Comparison of ENCODE assay signal across 15 cellular contexts in genomic region chr19:54551950-54552912, GRCh38. TPM values are rescaled to one million over a fixed set of nuclear protein-coding genes. Genes with fewer than 3 reads are reported as not detected.
DNase-seq lines count a peak whose midpoint lies in the region; ATAC-seq and TF ChIP-seq lines count a peak whose summit lies in the region.
"Had no signal": no experiment of that assay in that cellular context is flagged by ENCODE, and none has a peak within 500 bp of the region (broad histone marks: within the 10 kb centered on the region; RNA-seq: fewer than 3 reads in every experiment).

No MANE protein-coding gene starts in this region.

- WGBS in right lobe of liver (ENCODE audit: insufficient coverage, low coverage, low lambda C conversion rate, missing lambda C conversion rate), result 67% methylated on average over 9 of the region's 22 CpGs

- no peaks in the 10 kb centered on the region for H3K36me3 Mint-ChIP-seq in activated CD4-positive, alpha-beta memory T cell treated with anti-CD3 and anti-CD28 coated beads for 36 hours
- H3K36me3 Mint-ChIP-seq: activated naive CD8-positive, alpha-beta T cell treated with anti-CD3 and anti-CD28 coated beads, Interleukin-2, amount 10 ng/mL, durations not matched to agents 7 days and 5 days; type B pancreatic cell had no signal

- POLR2A ChIA-PET in Panc1 (lab: Charles Lee), result no interaction called here
- POLR2A ChIA-PET in activated CD4-positive, alpha-beta memory T cell treated with anti-CD3 and anti-CD28 coated beads for 36 hours (lab: Charles Lee), result no interaction called here

- no peak overlapping the region for H3K27ac Mint-ChIP-seq in stimulated activated naive CD8-positive, alpha-beta T cell treated with anti-CD3 and anti-CD28 coated beads, Interleukin-15, amount 100 ng/mL, for 72 hours
- H3K27ac Mint-ChIP-seq in activated CD4-positive, alpha-beta memory T cell treated with anti-CD3 and anti-CD28 coated beads for 36 hours, result no peak overlapping the region
- H3K27ac Mint-ChIP-seq: activated naive CD8-positive, alpha-beta T cell treated with anti-CD3 and anti-CD28 coated beads, Interleukin-2, amount 10 ng/mL, durations not matched to agents 7 days and 5 days; type B pancreatic cell had no signal

- H3K27me3 ChIP-seq in BLaER1 treated with 17β-estradiol and CSF1 and Interleukin-3, amounts not matched to agents 10 nM and 100 nM, result no peaks in the 10 kb centered on the region
- peaks cover 13% of the 10 kb centered on the region for H3K27me3 ChIP-seq in Panc1 (ENCODE audit: control insufficient read depth, insufficient read depth, low read length)
- H3K27me3 ChIP-seq in right lobe of liver, result no peaks in the 10 kb centered on the region
- H3K27me3 ChIP-seq: gastrocnemius medialis had no signal

- H3K4me1 ChIP-seq in BLaER1 treated with 17β-estradiol and CSF1 and Interleukin-3, amounts not matched to agents 10 nM and 100 nM, result peaks cover 17 to 32% (median 24%) of the 10 kb centered on the region in 10 experiments
- H3K4me1 ChIP-seq in Panc1 (ENCODE audit: control insufficient read depth, insufficient read depth, low read length), result no peaks in the 10 kb centered on the region
- H3K4me1 ChIP-seq in right lobe of liver, result no peaks in the 10 kb centered on the region
- H3K4me1 ChIP-seq: gastrocnemius medialis had no signal

- ATAC-seq in Panc1 (0 out of 2 replicates have a peak, but pooled peaks have one; percentile 17), right lobe of liver (peak; percentile 25 to 67 (median 46))
- ATAC-seq in stimulated activated naive CD8-positive, alpha-beta T cell treated with anti-CD3 and anti-CD28 coated beads, Interleukin-15, amount 100 ng/mL, for 72 hours, result no peak
- ATAC-seq: activated CD4-positive, CD25-positive, alpha-beta regulatory T cell treated with anti-CD3 and anti-CD28 coated beads, Interleukin-2, amount 50 U/mL, for 24 hours; gastrocnemius medialis had no signal

- H3K4me3 Mint-ChIP-seq in stimulated activated naive CD8-positive, alpha-beta T cell treated with anti-CD3 and anti-CD28 coated beads, Interleukin-15, amount 100 ng/mL, for 72 hours, result no peak overlapping the region
- no peak overlapping the region for H3K4me3 Mint-ChIP-seq in activated CD4-positive, alpha-beta memory T cell treated with anti-CD3 and anti-CD28 coated beads for 36 hours
- H3K4me3 Mint-ChIP-seq: activated naive CD8-positive, alpha-beta T cell treated with anti-CD3 and anti-CD28 coated beads, Interleukin-2, amount 10 ng/mL, durations not matched to agents 7 days and 5 days; type B pancreatic cell had no signal

- H3K4me3 ChIP-seq in BLaER1 treated with 17β-estradiol and CSF1 and Interleukin-3, amounts not matched to agents 10 nM and 100 nM, result peak overlapping the region in 6 of 10 experiments; percentile 7 to 51 (median 20); a peak in 7 of 20 replicates
- H3K4me3 ChIP-seq in Panc1 (ENCODE audit: low read depth in 2 of 2, low read length in 2 of 2) (no peak overlapping the region), right lobe of liver (no peak overlapping the region)
- H3K4me3 ChIP-seq: gastrocnemius medialis had no signal

- peak; percentile 70 for DNase-seq in GM13976 (ENCODE audit: low spot score)
- DNase-seq in Panc1 (ENCODE audit: low read depth, low spot score), result no peak
- peak in 1 of 3 donors; percentile 45 for DNase-seq in right lobe of liver
- no peak for DNase-seq in NCI-H1048 (lab: John Stamatoyannopoulos, UW)
- no peak for DNase-seq in stimulated activated naive CD8-positive, alpha-beta T cell treated with anti-CD3 and anti-CD28 coated beads, Interleukin-15, amount 100 ng/mL, for 72 hours
- DNase-seq in activated CD4-positive, alpha-beta memory T cell treated with anti-CD3 and anti-CD28 coated beads for 36 hours, result no peak
- DNase-seq in activated effector memory CD4-positive, alpha-beta T cell treated with Interleukin-2 at 50 U/mL for 16 hours, result no peak
- DNase-seq: activated naive CD8-positive, alpha-beta T cell treated with anti-CD3 and anti-CD28 coated beads, Interleukin-2, amount 10 ng/mL, durations not matched to agents 7 days and 5 days; DMS79 treated with DMSO at 0.1 percent for 48 hours had no signal

- no peaks in the 10 kb centered on the region for H3K36me3 ChIP-seq in BLaER1 treated with 17β-estradiol and CSF1 and Interleukin-3, amounts not matched to agents 10 nM and 100 nM
- no peaks in the 10 kb centered on the region for H3K36me3 ChIP-seq in Panc1 (ENCODE audit: control insufficient read depth, insufficient read depth, low read length)
- no peaks in the 10 kb centered on the region for H3K36me3 ChIP-seq in right lobe of liver
- H3K36me3 ChIP-seq: gastrocnemius medialis had no signal

- peak overlapping the region; percentile 72 to 93 (median 85) for H3K4me2 ChIP-seq in BLaER1 treated with 17β-estradiol and CSF1 and Interleukin-3, amounts not matched to agents 10 nM and 100 nM

- no peak for TF ChIP-seq CTCF in GM13976 (IDR thresholded peaks at IDR 0.05; ENCODE audit: borderline replicate concordance, control extremely low read depth, extremely low read depth, insufficient read depth, missing control alignments)
- TF ChIP-seq CTCF in Panc1 (IDR thresholded peaks at IDR 0.05), result no peak
- no peak for TF ChIP-seq CTCF in right lobe of liver (IDR thresholded peaks at IDR 0.05)

- H3K9me3 Mint-ChIP-seq in stimulated activated naive CD8-positive, alpha-beta T cell treated with anti-CD3 and anti-CD28 coated beads, Interleukin-15, amount 100 ng/mL, for 72 hours, result peaks cover 7 to 8% of the 10 kb centered on the region in 2 donors
- no peaks in the 10 kb centered on the region for H3K9me3 Mint-ChIP-seq in activated CD4-positive, alpha-beta memory T cell treated with anti-CD3 and anti-CD28 coated beads for 36 hours

- H3K9me3 ChIP-seq in BLaER1 treated with 17β-estradiol and CSF1 and Interleukin-3, amounts not matched to agents 10 nM and 100 nM (replicated peaks in 1 of 11), result no peaks in the 10 kb centered on the region
- H3K9me3 ChIP-seq in Panc1 (ENCODE audit: control insufficient read depth, insufficient read depth, low read depth, low read length) (no peaks in the 10 kb centered on the region), right lobe of liver (no peaks in the 10 kb centered on the region)
- H3K9me3 ChIP-seq: gastrocnemius medialis had no signal

- BruUV-seq in Panc1 (replicated peaks; lab: Mats Ljungman, UMichigan), result no TSS peak

- H3K9ac ChIP-seq in BLaER1 treated with 17β-estradiol and CSF1 and Interleukin-3, amounts not matched to agents 10 nM and 100 nM, result peak overlapping the region in 5 of 11 experiments; percentile 12 to 56 (median 25); a peak in 7 of 22 replicates

- peaks cover 11% of the 10 kb centered on the region for H3K27me3 Mint-ChIP-seq in stimulated activated naive CD8-positive, alpha-beta T cell treated with anti-CD3 and anti-CD28 coated beads, Interleukin-15, amount 100 ng/mL, for 72 hours
- H3K27me3 Mint-ChIP-seq in activated CD4-positive, alpha-beta memory T cell treated with anti-CD3 and anti-CD28 coated beads for 36 hours, result peaks cover 17% of the 10 kb centered on the region
- H3K27me3 Mint-ChIP-seq: type B pancreatic cell had no signal

- no peak for TF ChIP-seq POLR2A in right lobe of liver (IDR thresholded peaks at IDR 0.05)

- peak overlapping the region in 5 of 11 experiments; percentile 11 to 64 (median 50); a peak in 8 of 22 replicates for H3K27ac ChIP-seq in BLaER1 treated with 17β-estradiol and CSF1 and Interleukin-3, amounts not matched to agents 10 nM and 100 nM
- H3K27ac ChIP-seq in Panc1 (ENCODE audit: low read length) (no peak overlapping the region), right lobe of liver (no peak overlapping the region)
- H3K27ac ChIP-seq: gastrocnemius medialis had no signal

- H4K20me1 ChIP-seq in BLaER1 treated with 17β-estradiol and CSF1 and Interleukin-3, amounts not matched to agents 10 nM and 100 nM, result no peaks in the 10 kb centered on the region

- H3K4me1 Mint-ChIP-seq in stimulated activated naive CD8-positive, alpha-beta T cell treated with anti-CD3 and anti-CD28 coated beads, Interleukin-15, amount 100 ng/mL, for 72 hours, result peaks cover 6% of the 10 kb centered on the region
- no peaks in the 10 kb centered on the region for H3K4me1 Mint-ChIP-seq in activated CD4-positive, alpha-beta memory T cell treated with anti-CD3 and anti-CD28 coated beads for 36 hours (ENCODE audit: low read depth)

- intact Hi-C loops in Panc1 (cut with micrococcal nuclease; ENCODE audit: unreplicated experiment) (loop anchor here (10.0 kb wide), 1 partner anchor 67 kb away; no protein-coding TSS in a partner anchor), right lobe of liver (cut with DNase I) (no loop called here)
- intact Hi-C loops in activated CD4-positive, alpha-beta memory T cell treated with anti-CD3 and anti-CD28 coated beads for 36 hours (cut with micrococcal nuclease), result no loop called here

- CTCF ChIA-PET in Panc1 (lab: Charles Lee), result no interaction called here
- CTCF ChIA-PET in activated CD4-positive, alpha-beta memory T cell treated with anti-CD3 and anti-CD28 coated beads for 36 hours (lab: Charles Lee), result interaction anchor here (1.2 kb wide), 1 partner anchor 70 kb away, joined by 3 read pairs; no protein-coding TSS in a partner anchor

- in situ Hi-C loops in GM13976 (cut with MboI; ENCODE audit: low sequenced_read_pairs, unreplicated experiment) (no loop called here), Panc1 (cut with HindIII; ENCODE audit: low pct_unique_long_range_greater_than_20kb, low sequenced_read_pairs) (no loop called here)

RNA-seq across cellular contexts. Expression of gene LILRA2, which starts 21.4 kb away (rescaled TPM):
- total RNA-seq in Panc1 (2021; ENCODE audit: unreplicated experiment) (not detected), right lobe of liver (1 to 10 TPM; 1.4 to 8.3 (median 2.4) TPM)
- not detected for polyA plus RNA-seq in Panc1 (2012; ENCODE audit: insufficient read length)
- not detected for total RNA-seq in activated CD4-positive, alpha-beta memory T cell treated with anti-CD3 and anti-CD28 coated beads for 36 hours
- total RNA-seq: HT-29, renal cortical epithelial cell had no signal

RNA-seq across cellular contexts. Expression of gene LILRA1, which starts 41.2 kb away (rescaled TPM):
- not detected for total RNA-seq in Panc1 (2021; ENCODE audit: unreplicated experiment)
- not detected for polyA plus RNA-seq in Panc1 (2012; ENCODE audit: insufficient read length)
- 1 to 10 TPM in 3 of 6 experiments, under 1 TPM in 3; 0.62 to 2.7 (median 1.0) TPM for total RNA-seq in right lobe of liver
- not detected for total RNA-seq in activated CD4-positive, alpha-beta memory T cell treated with anti-CD3 and anti-CD28 coated beads for 36 hours
- total RNA-seq: activated naive CD8-positive, alpha-beta T cell treated with anti-CD3 and anti-CD28 coated beads, Interleukin-2, amount 10 ng/mL, durations not matched to agents 7 days and 5 days; HT-29; renal cortical epithelial cell had no signal

RNA-seq across cellular contexts. Expression of gene LAIR2, which starts 49.6 kb away (rescaled TPM):
- total RNA-seq in Panc1 (2021; ENCODE audit: unreplicated experiment) (not detected), right lobe of liver (under 1 TPM in 1 of 6 experiments, not detected in 5; 0.38 TPM)
- polyA plus RNA-seq in Panc1 (2012; ENCODE audit: insufficient read length), result not detected
- not detected for total RNA-seq in activated CD4-positive, alpha-beta memory T cell treated with anti-CD3 and anti-CD28 coated beads for 36 hours
- total RNA-seq: gastrocnemius medialis, HT-29, renal cortical epithelial cell had no signal

Comparison
In these comparisons a context has a peak if more than half of its experiments do, and no peak if none do; other contexts are left out.
1. H3K4me3 ChIP-seq: peak in BLaER1 treated with 17β-estradiol and CSF1 and Interleukin-3, amounts not matched to agents 10 nM and 100 nM (6 of 10); none in Panc1 (0 of 2) and right lobe of liver (0 of 3).